1 cellular context compared by ENCODE assay signal in genomic region chr7:99106869-99107268, GRCh38.
TF ChIP-seq lines count a peak whose summit lies in the region.

No MANE protein-coding gene starts in this region.

TF ChIP-seq in GM23338, 12 proteins besides CTCF, POLR2A, EP300 and RAD21 (continued from another document):
- TF ChIP-seq ETS1 (IDR thresholded peaks at IDR 0.05) (no peak), STAT1 (IDR thresholded peaks at IDR 0.05; ENCODE audit: unreplicated experiment) (no peak), EZH2 (IDR thresholded peaks at IDR 0.05; ENCODE audit: low read depth, unreplicated experiment) (no peak), ZNF331 (CRISPR knock-in tag; IDR thresholded peaks at IDR 0.05; ENCODE audit: low read depth) (no peak), JUNB (IDR thresholded peaks at IDR 0.05; ENCODE audit: unreplicated experiment) (no peak)
